Comparison of ENCODE assay signal across 14 cellular contexts in genomic region chr1:203028784-203029553, GRCh38. TPM values are rescaled to one million over a fixed set of nuclear protein-coding genes. Genes with fewer than 3 reads are reported as not detected.
DNase-seq lines count a peak whose midpoint lies in the region; ATAC-seq, FAIRE-seq and TF ChIP-seq lines count a peak whose summit lies in the region.
"Had no signal": no experiment of that assay in that cellular context is flagged by ENCODE, and none has a peak within 500 bp of the region (broad histone marks: within the 10 kb centered on the region; RNA-seq: fewer than 3 reads in every experiment).

No MANE protein-coding gene starts in this region.

- peaks cover 12% of the 10 kb centered on the region for H3K23me2 ChIP-seq in H1 (ENCODE audit: low read depth, low read length)

- no peak for TF ChIP-seq POLR2A in H1 (IDR thresholded peaks at IDR 0.05; ENCODE audit: control extremely low read depth in 1 of 2, low read depth in 2 of 2, low read length in 2 of 2)

- no peak overlapping the region for H2AFZ ChIP-seq in H1 (ENCODE audit: low read length)

- no peak overlapping the region for H4K5ac ChIP-seq in H1 (ENCODE audit: insufficient read length, low read depth, low read length)

- peaks cover 2 to 6% of the 10 kb centered on the region in 2 experiments for H4K20me1 ChIP-seq in H1 (replicated peaks in 1 of 2; ENCODE audit: control insufficient read depth in 1 of 2, insufficient read depth in 2 of 2, low read length in 2 of 2)

- intact Hi-C loops in psoas muscle (cut with DNase I) = no loop called here

- H3K4ac ChIP-seq in H1 (replicated peaks; ENCODE audit: insufficient read length, low read depth, low read length) = no peak overlapping the region

- no peak overlapping the region for H2BK120ac ChIP-seq in H1 (replicated peaks; ENCODE audit: low read depth, low read length)

- H3K9me3 ChIP-seq in H1 (ENCODE audit: insufficient read depth in 2 of 2, low read depth in 1 of 2, low read length in 1 of 2) = no peaks in the 10 kb centered on the region
- H3K9me3 ChIP-seq in psoas muscle = no peaks in the 10 kb centered on the region

- no peak overlapping the region for H2BK12ac ChIP-seq in H1 (ENCODE audit: low read depth, low read length)

- no peak overlapping the region for H3K4me3 ChIP-seq in H1 (ENCODE audit: extremely low read depth in 1 of 4, insufficient read depth in 2 of 4, low read depth in 3 of 4, low read length in 4 of 4)
- peak overlapping the region; percentile 88 for H3K4me3 ChIP-seq in psoas muscle
- H3K4me3 ChIP-seq: lung had no signal

- CTCF ChIA-PET in H1 (lab: Charles Lee; ENCODE audit: partially characterized antibody) = interaction anchor here (0.7 to 49.7 kb wide), 12 partner anchors 27 to 317 kb away, joined by 3 to 1089 read pairs (median 4); partner anchors contain the start of gene ADORA1

- peaks cover 3% of the 10 kb centered on the region; the same call in 1 of the 2 replicates for H3K79me1 ChIP-seq in H1 (ENCODE audit: low read depth, low read length)

- TF ChIP-seq CTCF in D721Med (IDR thresholded peaks at IDR 0.05; ENCODE audit: insufficient read depth, missing control alignments) (no peak), H1 (IDR thresholded peaks at IDR 0.05; ENCODE audit: control extremely low read depth in 1 of 3, insufficient read depth in 1 of 3, low read depth in 1 of 3, low read length in 3 of 3) (no peak), psoas muscle (IDR thresholded peaks at IDR 0.05) (no peak)

- no peak overlapping the region for H4K91ac ChIP-seq in H1 (replicated peaks; ENCODE audit: insufficient read length, low read length)

- no peak for TF ChIP-seq RAD21 in H1 (IDR thresholded peaks at IDR 0.05 in 1 of 2, conservative IDR thresholded peaks at IDR 0.05 in 1 of 2; ENCODE audit: low read depth in 2 of 2, low read length in 2 of 2)

- WGBS in H1 (ENCODE audit: extremely low coverage in 1 of 2, insufficient coverage in 1 of 2, insufficient read length in 1 of 2, insufficient replicate concordance in 2 of 2, low coverage in 1 of 2, low lambda C conversion rate in 2 of 2, missing lambda C conversion rate in 1 of 2), 2 experiments = 84% methylated on average over 13 of the region's 13 CpGs; no CpG with 5 or more reads in 1 of the 2 experiments
- 18 to 38% (median 23%) methylated on average over 13 of the region's 13 CpGs for WGBS in psoas muscle, 3 donors

- H3K4me1 ChIP-seq in H1 (replicated peaks in 1 of 4; ENCODE audit: control insufficient read depth in 3 of 4, insufficient read depth in 4 of 4, low read length in 3 of 4) (peaks cover 4 to 13% (median 6%) of the 10 kb centered on the region in 4 experiments), psoas muscle (peaks cover 49% of the 10 kb centered on the region)

- H3K56ac ChIP-seq in H1 (replicated peaks; ENCODE audit: insufficient read length, low read depth, low read length) = no peak overlapping the region

- POLR2A ChIA-PET in H1 (lab: Charles Lee; ENCODE audit: partially characterized antibody) = interaction anchor here (4.9 to 7.1 kb wide), 2 partner anchors 10 to 21 kb away, joined by 22 to 72 read pairs; partner anchors contain the start of gene TMEM183A

- H4K8ac ChIP-seq in H1 (ENCODE audit: extremely low read depth, insufficient read depth, low read length) = no peak overlapping the region

- peak; percentile 77 to 83 (median 82) for ATAC-seq in psoas muscle
- no peak for ATAC-seq in HG03439 (IDR thresholded peaks at IDR 0.05; ENCODE audit: unreplicated experiment)
- ATAC-seq: activated CD4-positive, alpha-beta T cell treated with anti-CD3 and anti-CD28 coated beads for 36 hours; esophagus mucosa had no signal

- no peak overlapping the region for H2BK5ac ChIP-seq in H1 (ENCODE audit: low read depth, low read length)

- FAIRE-seq in D721Med (lab: Jason Lieb, UNC) = no peak
- no peak for FAIRE-seq in H1 (lab: Jason Lieb, UNC)
- FAIRE-seq in HTR-8/SVneo (lab: Jason Lieb, UNC) = no peak

- H3K27me3 ChIP-seq in H1 (replicated peaks in 1 of 4; ENCODE audit: control insufficient read depth in 3 of 4, extremely low read depth in 1 of 4, insufficient read depth in 3 of 4, low read length in 3 of 4) (peaks cover 7 to 26% (median 18%) of the 10 kb centered on the region in 4 experiments), psoas muscle (ENCODE audit: insufficient read depth in 3 of 3, low read length in 2 of 3) (no peaks in the 10 kb centered on the region)

- H3K9ac ChIP-seq in H1 (replicated peaks in 1 of 4; ENCODE audit: extremely low read depth in 1 of 4, low read depth in 3 of 4, low read length in 3 of 4) = peak overlapping the region in 1 of 4 experiments; percentile 4; a peak in 1 of 7 replicates

- no peak overlapping the region; a peak in 1 of 4 replicates for H3K4me2 ChIP-seq in H1 (ENCODE audit: insufficient read depth in 1 of 2, low read depth in 2 of 2, low read length in 2 of 2)

- no peak for TF ChIP-seq EP300 in H1 (IDR thresholded peaks at IDR 0.05; ENCODE audit: borderline replicate concordance in 1 of 2, low read depth in 2 of 2, low read length in 2 of 2)

- H3K14ac ChIP-seq in H1 (ENCODE audit: insufficient read length) = no peak overlapping the region

- no peak overlapping the region for H3K23ac ChIP-seq in H1 (ENCODE audit: insufficient read length)

- no peaks in the 10 kb centered on the region for H3K79me2 ChIP-seq in H1 (ENCODE audit: control insufficient read depth in 1 of 2, insufficient read depth in 2 of 2, low read length in 2 of 2)

- H2BK20ac ChIP-seq in H1 (ENCODE audit: low read length) = no peak overlapping the region

- H3K36me3 ChIP-seq in H1 (ENCODE audit: control insufficient read depth in 2 of 4, insufficient read depth in 4 of 4, low read length in 3 of 4) (peaks cover 4 to 13% (median 8%) of the 10 kb centered on the region in 4 experiments; a peak in 7 of 8 replicates), psoas muscle (ENCODE audit: insufficient read depth in 1 of 2, low read depth in 1 of 2) (peaks cover 0 to 23% of the 10 kb centered on the region in 2 donors)

- H2BK15ac ChIP-seq in H1 (ENCODE audit: low read length) = 0 out of 2 replicates have a peak overlapping the region, but pooled peaks have one; percentile 33

- H2AK5ac ChIP-seq in H1 (ENCODE audit: low read depth, low read length) = peak overlapping the region; percentile 78; the same call in 1 of the 2 replicates

- no peak overlapping the region for H3K27ac ChIP-seq in H1 (ENCODE audit: low read depth, low read length)
- H3K27ac ChIP-seq in psoas muscle = peak overlapping the region; percentile 90

- DNase-seq in D721Med (ENCODE audit: insufficient read length, low spot score) = peak; percentile 69
- peak; percentile 28 for DNase-seq in NCI-H524 treated with DMSO at 0.1 percent for 48 hours (lab: John Stamatoyannopoulos, UW)
- DNase-seq in H1 (ENCODE audit: low read depth in 1 of 2, low spot score in 2 of 2) = no peak
- DNase-seq in psoas muscle = peak in 1 of 2 donors; percentile 74
- DNase-seq in NCI-H1436 treated with DMSO at 0.1 percent for 48 hours (lab: John Stamatoyannopoulos, UW) = no peak
- no peak for DNase-seq in HTR-8/SVneo (ENCODE audit: insufficient read length, low spot score)
- no peak for DNase-seq in stimulated activated CD4-positive, alpha-beta T cell treated with anti-CD3 and anti-CD28 coated beads, Interleukin-4, amount 100 ng/mL, for 1 hour
- DNase-seq: activated CD4-positive, alpha-beta T cell treated with anti-CD3 and anti-CD28 coated beads for 36 hours; activated gamma-delta T cell; NCI-H1694 treated with DMSO at 0.1 percent for 48 hours had no signal

- no peak overlapping the region for H3K18ac ChIP-seq in H1 (ENCODE audit: extremely low read depth, low read length)

TF ChIP-seq in H1, 55 proteins besides CTCF, POLR2A, EP300 and RAD21:
- no peak for TF ChIP-seq TBP (IDR thresholded peaks at IDR 0.05; ENCODE audit: low read depth, low read length)
- no peak for TF ChIP-seq POLR2AphosphoS5 (IDR thresholded peaks at IDR 0.05; ENCODE audit: low read depth, low read length)
TF ChIP-seq in H1: peak in this region for 0.

RNA-seq across cellular contexts. Expression of gene PPFIA4, which starts 2.7 kb away (rescaled TPM):
- 7.0 and 9.9 TPM in 2 replicates for total RNA-seq in H1 (2021; fragmentation: NEBNext Ultra II Directional; extraction: Animal tissue kit (Norgen Biotek cat#: 25700))
- 9.0 and 12.5 TPM in 2 replicates for polyA plus RNA-seq in H1 (2011; rRNA removed)
- polyA plus RNA-seq in H1 (2011; cell fraction: cytosol; rRNA removed) = 22.1 TPM
- 186 TPM for polyA plus RNA-seq in H1 (2011; cell fraction: nucleus; rRNA removed)
- polyA plus RNA-seq in H1 (2012, experiment 1 of 2) = 10.0 to 15.4 TPM (median 12.6 TPM) in 4 replicates
- polyA plus RNA-seq in H1 (2012, experiment 2 of 2) = 1.9 TPM
- 5.7 TPM for polyA plus RNA-seq in H1 (2013, experiment 1 of 2)
- polyA plus RNA-seq in H1 (2013, experiment 2 of 2) = 3.7 TPM
- 9.0 and 14.0 TPM in 2 replicates for polyA minus RNA-seq in H1 (2011; rRNA and poly(A)+ RNA removed)
- polyA minus RNA-seq in H1 (2011; cell fraction: cytosol; rRNA and poly(A)+ RNA removed) = 11.4 TPM
- 37.6 TPM for polyA minus RNA-seq in H1 (2011; cell fraction: nucleus; rRNA and poly(A)+ RNA removed)
- total RNA-seq in psoas muscle = 10 to 100 TPM; 29.1 to 99.8 (median 51.5) TPM
- 10 to 100 TPM in 2 of 3 donors, 1 to 10 TPM in 1; 8.3 to 28.3 (median 14.1) TPM for polyA plus RNA-seq in psoas muscle

RNA-seq across cellular contexts. Expression of gene TMEM183A, which starts 21.8 kb away (rescaled TPM):
- 107 TPM in 2 replicates for total RNA-seq in H1 (2021; fragmentation: NEBNext Ultra II Directional; extraction: Animal tissue kit (Norgen Biotek cat#: 25700))
- polyA plus RNA-seq in H1 (2011; rRNA removed) (160 and 173 TPM in 2 replicates), psoas muscle (10 to 100 TPM; 19.0 to 33.9 (median 29.9) TPM)
- polyA plus RNA-seq in H1 (2011; cell fraction: cytosol; rRNA removed) = 145 TPM
- 139 TPM for polyA plus RNA-seq in H1 (2011; cell fraction: nucleus; rRNA removed)
- polyA plus RNA-seq in H1 (2012, experiment 1 of 2) = 74.7 to 91.0 TPM (median 88.0 TPM) in 4 replicates
- 75.9 TPM for polyA plus RNA-seq in H1 (2012, experiment 2 of 2)
- polyA plus RNA-seq in H1 (2013, experiment 1 of 2) = 66.1 TPM
- polyA plus RNA-seq in H1 (2013, experiment 2 of 2) = 65.5 TPM
- 169 and 202 TPM in 2 replicates for polyA minus RNA-seq in H1 (2011; rRNA and poly(A)+ RNA removed)
- polyA minus RNA-seq in H1 (2011; cell fraction: cytosol; rRNA and poly(A)+ RNA removed) = 46.2 TPM
- polyA minus RNA-seq in H1 (2011; cell fraction: nucleus; rRNA and poly(A)+ RNA removed) = 65.6 TPM
- total RNA-seq in psoas muscle = 10 to 100 TPM; 17.1 to 25.6 (median 19.2) TPM

RNA-seq across cellular contexts. Expression of gene MYOG, which starts 56.8 kb away (rescaled TPM):
- not detected in 2 replicates for total RNA-seq in H1 (2021; fragmentation: NEBNext Ultra II Directional; extraction: Animal tissue kit (Norgen Biotek cat#: 25700))
- polyA plus RNA-seq in H1 (2011; rRNA removed) = not detected in 2 replicates
- not detected for polyA plus RNA-seq in H1 (2011; cell fraction: cytosol; rRNA removed)
- polyA plus RNA-seq in H1 (2011; cell fraction: nucleus; rRNA removed) = not detected
- polyA plus RNA-seq in H1 (2012, experiment 1 of 2) = not detected in 4 replicates
- polyA plus RNA-seq in H1 (2012, experiment 2 of 2) = not detected
- polyA plus RNA-seq in H1 (2013, experiment 1 of 2) = not detected
- polyA plus RNA-seq in H1 (2013, experiment 2 of 2) = not detected
- polyA minus RNA-seq in H1 (2011; rRNA and poly(A)+ RNA removed) = not detected in 2 replicates
- not detected for polyA minus RNA-seq in H1 (2011; cell fraction: cytosol; rRNA and poly(A)+ RNA removed)
- not detected for polyA minus RNA-seq in H1 (2011; cell fraction: nucleus; rRNA and poly(A)+ RNA removed)
- 100 to 1,000 TPM in 3 of 4 donors, 10 to 100 TPM in 1; 42.9 to 451 (median 253) TPM for total RNA-seq in psoas muscle
- 100 to 1,000 TPM in 1 of 3 donors, 10 to 100 TPM in 1, 1 to 10 TPM in 1; 9.7 to 160 (median 59.7) TPM for polyA plus RNA-seq in psoas muscle
- total RNA-seq: activated CD4-positive, alpha-beta T cell treated with anti-CD3 and anti-CD28 coated beads for 36 hours; CD4-positive, alpha-beta T cell; esophagus mucosa; lung had no signal
- polyA plus RNA-seq: lung had no signal

Comparison
In these comparisons a context has a peak if more than half of its experiments do, and no peak if none do; other contexts are left out.
1. DNase-seq: peak in D721Med (single experiment) and NCI-H524 treated with DMSO at 0.1 percent for 48 hours (single experiment); none in H1 (0 of 2), NCI-H1436 treated with DMSO at 0.1 percent for 48 hours (single experiment), HTR-8/SVneo (single experiment) and stimulated activated CD4-positive, alpha-beta T cell treated with anti-CD3 and anti-CD28 coated beads, Interleukin-4, amount 100 ng/mL, for 1 hour (single experiment).
2. RNA of gene MYOG, which starts 56.8 kb away (total RNA-seq): 42.9 to 451 TPM in psoas muscle; not detected in H1; every median in the first group is over 10 times any median in the second.